ENCODE assay signal across 28 cellular contexts in the genomic region with DNA sequence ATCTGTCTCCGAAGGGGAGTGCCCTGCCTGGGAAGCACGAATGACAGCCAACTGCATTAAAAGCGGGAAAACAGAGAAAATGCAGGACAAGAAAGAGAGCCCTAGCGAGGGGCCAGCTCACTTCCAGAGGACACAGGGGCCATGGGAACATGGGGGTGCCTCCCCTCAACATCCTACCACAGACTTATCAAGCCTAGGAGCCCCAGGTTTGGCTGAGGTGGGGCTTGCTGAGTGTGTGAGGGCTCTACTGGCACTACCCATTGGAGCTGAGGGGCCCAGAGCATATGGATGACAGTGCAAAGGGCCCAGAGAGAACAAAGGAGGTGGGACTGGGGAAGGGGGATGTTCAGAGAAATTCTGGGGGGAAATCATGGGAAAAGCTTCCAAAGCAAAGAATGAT.
"Had no signal": no experiment of that assay in that cellular context is flagged by ENCODE, and none has a peak within 500 bp of the region (broad histone marks: within the 10 kb centered on the region; RNA-seq: fewer than 3 reads in every experiment).

No MANE protein-coding gene starts in this region.

- H3K4me3 Mint-ChIP-seq: activated CD4-positive, alpha-beta T cell treated with anti-CD3 and anti-CD28 coated beads, Interleukin-2, amount 10 ng/mL, durations not matched to agents 24 days and 14 days; activated CD8-positive, alpha-beta T cell treated with anti-CD3 and anti-CD28 coated beads for 36 hours; activated naive CD8-positive, alpha-beta T cell treated with anti-CD3 and anti-CD28 coated beads, Interleukin-2, amount 10 ng/mL, durations not matched to agents 7 days and 5 days; activated T-cell treated with anti-CD3 and anti-CD28 coated beads, Interleukin-2, amount 50 U/mL, for 72 hours; activated T-helper 17 cell treated with anti-CD3 and anti-CD28 coated beads, Interleukin-2, amount 50 U/mL, for 72 hours; brain; T-helper 1 cell treated with Interleukin-12 subunit alpha and Interleukin-12 subunit beta and Interleukin-4 antibody, amounts not matched to agents 30 μg/mL and 1 μg/mL, for 36 hours; T-helper 2 cell treated with Interferon-gamma antibody and Interleukin-4, amounts not matched to agents 5 μg/mL and 100 μg/mL, for 36 hours had no signal

- H3K4me2 ChIP-seq: SK-N-SH had no signal

- H3K9ac ChIP-seq: SK-N-SH had no signal

- H3K4me3 ChIP-seq: K562, SJCRH30 had no signal

- H3K4me1 Mint-ChIP-seq: activated CD4-positive, alpha-beta T cell treated with anti-CD3 and anti-CD28 coated beads, Interleukin-2, amount 10 ng/mL, durations not matched to agents 24 days and 14 days; activated naive CD8-positive, alpha-beta T cell treated with anti-CD3 and anti-CD28 coated beads, Interleukin-2, amount 10 ng/mL, durations not matched to agents 7 days and 5 days; activated T-helper 17 cell treated with anti-CD3 and anti-CD28 coated beads, Interleukin-2, amount 50 U/mL, for 72 hours had no signal

- H3K27ac Mint-ChIP-seq: activated CD4-positive, alpha-beta T cell treated with anti-CD3 and anti-CD28 coated beads, Interleukin-2, amount 10 ng/mL, durations not matched to agents 24 days and 14 days; activated CD8-positive, alpha-beta T cell treated with anti-CD3 and anti-CD28 coated beads for 36 hours; activated naive CD8-positive, alpha-beta T cell treated with anti-CD3 and anti-CD28 coated beads, Interleukin-2, amount 10 ng/mL, durations not matched to agents 7 days and 5 days; activated T-cell treated with anti-CD3 and anti-CD28 coated beads, Interleukin-2, amount 50 U/mL, for 72 hours; activated T-helper 17 cell treated with anti-CD3 and anti-CD28 coated beads, Interleukin-2, amount 50 U/mL, for 72 hours; T-helper 1 cell treated with Interleukin-12 subunit alpha and Interleukin-12 subunit beta and Interleukin-4 antibody, amounts not matched to agents 30 μg/mL and 1 μg/mL, for 36 hours; T-helper 2 cell treated with Interferon-gamma antibody and Interleukin-4, amounts not matched to agents 5 μg/mL and 100 μg/mL, for 36 hours had no signal

- H3K27me3 Mint-ChIP-seq: activated CD4-positive, alpha-beta T cell treated with anti-CD3 and anti-CD28 coated beads, Interleukin-2, amount 10 ng/mL, durations not matched to agents 24 days and 14 days; activated CD8-positive, alpha-beta T cell treated with anti-CD3 and anti-CD28 coated beads for 36 hours; activated naive CD8-positive, alpha-beta T cell treated with anti-CD3 and anti-CD28 coated beads, Interleukin-2, amount 10 ng/mL, durations not matched to agents 7 days and 5 days; activated T-helper 17 cell treated with anti-CD3 and anti-CD28 coated beads, Interleukin-2, amount 50 U/mL, for 72 hours; brain had no signal

- H3K27ac ChIP-seq: SJCRH30 had no signal

- H3K9me3 Mint-ChIP-seq: activated CD4-positive, alpha-beta T cell treated with anti-CD3 and anti-CD28 coated beads, Interleukin-2, amount 10 ng/mL, durations not matched to agents 24 days and 14 days; activated CD8-positive, alpha-beta T cell treated with anti-CD3 and anti-CD28 coated beads for 36 hours; activated naive CD8-positive, alpha-beta T cell treated with anti-CD3 and anti-CD28 coated beads, Interleukin-2, amount 10 ng/mL, durations not matched to agents 7 days and 5 days; activated T-cell treated with anti-CD3 and anti-CD28 coated beads, Interleukin-2, amount 50 U/mL, for 72 hours; activated T-helper 17 cell treated with anti-CD3 and anti-CD28 coated beads, Interleukin-2, amount 50 U/mL, for 72 hours; T-helper 1 cell treated with Interleukin-12 subunit alpha and Interleukin-12 subunit beta and Interleukin-4 antibody, amounts not matched to agents 30 μg/mL and 1 μg/mL, for 36 hours; T-helper 2 cell treated with Interferon-gamma antibody and Interleukin-4, amounts not matched to agents 5 μg/mL and 100 μg/mL, for 36 hours had no signal

- H3K27me3 ChIP-seq: SJCRH30 had no signal

- DNase-seq: activated CD4-positive, alpha-beta T cell treated with anti-CD3 and anti-CD28 coated beads, Interleukin-2, amount 10 ng/mL, durations not matched to agents 24 days and 14 days; activated CD4-positive, alpha-beta T cell treated with anti-CD3 and anti-CD28 coated beads, Interleukin-2, amount 50 U/mL, for 4 hours; activated CD8-positive, alpha-beta T cell treated with anti-CD3 and anti-CD28 coated beads for 36 hours; activated effector memory CD4-positive, alpha-beta T cell treated with anti-CD3 and anti-CD28 coated beads, Interleukin-2, amount 50 U/mL, for 16 hours; activated naive CD4-positive, alpha-beta T cell; activated naive CD4-positive, alpha-beta T cell treated with anti-CD3 and anti-CD28 coated beads, Interleukin-2, amount 50 U/mL, for 16 hours; activated naive CD8-positive, alpha-beta T cell treated with anti-CD3 and anti-CD28 coated beads, Interleukin-2, amount 10 ng/mL, durations not matched to agents 7 days and 5 days; activated T-cell treated with anti-CD3 and anti-CD28 coated beads, Interleukin-2, amount 50 U/mL, for 1 hour; activated T-cell treated with anti-CD3 and anti-CD28 coated beads, Interleukin-2, amount 50 U/mL, for 72 hours; caudate nucleus; NCI-H1105; NCI-H1417 treated with DMSO at 0.1 percent for 48 hours; NCI-H187 treated with DMSO at 0.1 percent for 48 hours; NCI-H2081; NCI-H226; NCI-H446 treated with DMSO at 0.1 percent for 48 hours; NCI-H524; NCI-H69; NCI-H82; SHP77; SJCRH30; SK-N-SH had no signal

- H3K4me1 ChIP-seq: SJCRH30 had no signal

- H3K36me3 ChIP-seq: SJCRH30 had no signal

- H3K36me3 Mint-ChIP-seq: activated naive CD8-positive, alpha-beta T cell treated with anti-CD3 and anti-CD28 coated beads, Interleukin-2, amount 10 ng/mL, durations not matched to agents 7 days and 5 days; brain had no signal

- H3K9me3 ChIP-seq: SJCRH30, SK-N-SH had no signal

- ATAC-seq: activated CD8-positive, alpha-beta T cell treated with anti-CD3 and anti-CD28 coated beads for 36 hours; activated T-cell treated with anti-CD3 and anti-CD28 coated beads, Interleukin-2, amount 50 U/mL, for 72 hours; activated T-helper 17 cell treated with anti-CD3 and anti-CD28 coated beads, Interleukin-2, amount 50 U/mL, for 72 hours; K562; Panc1 had no signal
